ENCODE assay signal across 14 cellular contexts in the genomic region with DNA sequence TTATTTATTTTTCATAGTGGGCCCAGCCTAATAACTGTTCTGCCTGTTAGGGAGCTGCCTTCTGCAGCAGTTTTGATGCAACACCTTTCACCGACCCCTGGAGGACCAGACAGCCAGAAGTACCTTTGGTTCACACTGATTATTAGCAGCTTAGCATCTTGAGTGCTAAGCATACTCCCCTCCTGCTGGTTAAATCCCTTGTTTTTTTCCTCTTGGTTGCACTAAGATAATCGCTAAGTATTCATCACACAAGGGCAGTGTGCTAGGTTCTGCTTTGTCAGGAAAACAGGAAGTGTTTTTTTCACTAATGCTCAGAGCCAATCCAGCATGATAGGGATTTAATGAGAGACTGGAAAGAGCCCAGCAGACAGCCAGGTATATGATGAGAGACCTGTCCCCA.
A peak's percentile ranks its signal among the peaks of the same experiment; 100 is the strongest.
DNase-seq lines count a peak whose midpoint lies in the region; ATAC-seq, FAIRE-seq and TF ChIP-seq lines count a peak whose summit lies in the region.
"Had no signal": no experiment of that assay in that cellular context is flagged by ENCODE, and none has a peak within 500 bp of the region (broad histone marks: within the 10 kb centered on the region; RNA-seq: fewer than 3 reads in every experiment).

No MANE protein-coding gene starts in this region.

- intact Hi-C loops in CD4-positive, alpha-beta memory T cell (cut with micrococcal nuclease): no loop called here

- no peaks in the 10 kb centered on the region for H3K36me3 ChIP-seq in CD4-positive, alpha-beta memory T cell (ENCODE audit: insufficient read depth, low read length)
- H3K36me3 ChIP-seq: thyroid gland had no signal

- H3K27ac Mint-ChIP-seq in CD4-positive, alpha-beta memory T cell: peak overlapping the region; percentile 90 to 95 (median 94)
- peak overlapping the region; percentile 87 for H3K27ac Mint-ChIP-seq in central memory CD8-positive, alpha-beta T cell (ENCODE audit: low read depth)

- no peak for TF ChIP-seq CTCF in D721Med (IDR thresholded peaks at IDR 0.05; ENCODE audit: insufficient read depth, missing control alignments)

- H3K4me1 Mint-ChIP-seq in CD4-positive, alpha-beta memory T cell: peaks cover 56 to 84% (median 67%) of the 10 kb centered on the region in 4 donors
- H3K4me1 Mint-ChIP-seq in central memory CD8-positive, alpha-beta T cell: peaks cover 48% of the 10 kb centered on the region

- H3K27ac ChIP-seq in CD4-positive, alpha-beta memory T cell (ENCODE audit: low read depth, low read length): peak overlapping the region; percentile 45
- H3K27ac ChIP-seq: KMS-11, thyroid gland had no signal

- CTCF ChIA-PET in CD4-positive, alpha-beta memory T cell (lab: Charles Lee; ENCODE audit: partially characterized antibody): interaction anchor here (1.7 to 4.7 kb wide), 4 partner anchors 11 to 110 kb away, joined by 5 to 27 read pairs (median 14); no protein-coding TSS in a partner anchor

- H3K27me3 Mint-ChIP-seq in CD4-positive, alpha-beta memory T cell: no peaks in the 10 kb centered on the region
- no peaks in the 10 kb centered on the region for H3K27me3 Mint-ChIP-seq in central memory CD8-positive, alpha-beta T cell
- H3K27me3 Mint-ChIP-seq: activated naive CD8-positive, alpha-beta T cell had no signal

- no peak overlapping the region for H3K4me3 ChIP-seq in CD4-positive, alpha-beta memory T cell (ENCODE audit: low read length in 2 of 2)
- H3K4me3 ChIP-seq: lung, thyroid gland had no signal

- peaks cover 0 to 2% of the 10 kb centered on the region in 2 donors for H3K36me3 Mint-ChIP-seq in CD4-positive, alpha-beta memory T cell
- peaks cover 3% of the 10 kb centered on the region for H3K36me3 Mint-ChIP-seq in central memory CD8-positive, alpha-beta T cell (ENCODE audit: insufficient read depth)

- peak; percentile 95 for FAIRE-seq in D721Med (lab: Jason Lieb, UNC)

- peaks cover 0 to 7% (median 0%) of the 10 kb centered on the region in 8 donors for H3K9me3 Mint-ChIP-seq in CD4-positive, alpha-beta memory T cell
- no peaks in the 10 kb centered on the region for H3K9me3 Mint-ChIP-seq in central memory CD8-positive, alpha-beta T cell

- peak overlapping the region in 6 of 8 donors; percentile 31 to 82 (median 68) for H3K4me3 Mint-ChIP-seq in CD4-positive, alpha-beta memory T cell
- peak overlapping the region; percentile 50 for H3K4me3 Mint-ChIP-seq in central memory CD8-positive, alpha-beta T cell

- no peak for DNase-seq in CD4-positive, alpha-beta memory T cell
- DNase-seq in D721Med (ENCODE audit: insufficient read length, low spot score): peak; percentile 62
- DNase-seq in NCI-H748 (lab: John Stamatoyannopoulos, UW; ENCODE audit: unreplicated experiment): peak; percentile 76
- no peak for DNase-seq in central memory CD8-positive, alpha-beta T cell (ENCODE audit: low spot score in 2 of 2)
- no peak for DNase-seq in DMS114 treated with DMSO at 0.1 percent for 48 hours (lab: John Stamatoyannopoulos, UW; ENCODE audit: unreplicated experiment)
- DNase-seq in SKM-1 treated with dmso at 0.1 percent for 144 hours (lab: John Stamatoyannopoulos, UW; ENCODE audit: unreplicated experiment): no peak
- DNase-seq in anterior cingulate cortex (lab: John Stamatoyannopoulos, UW): no peak
- DNase-seq in AG20443 (ENCODE audit: low spot score): no peak
- DNase-seq: thyroid gland had no signal

- no peaks in the 10 kb centered on the region for H3K27me3 ChIP-seq in CD4-positive, alpha-beta memory T cell (ENCODE audit: insufficient read depth, low read length)
- H3K27me3 ChIP-seq: thyroid gland had no signal

- ATAC-seq in central memory CD8-positive, alpha-beta T cell (replicated peaks; ENCODE audit: extremely low read depth, poor library complexity, severe bottlenecking): no peak
- ATAC-seq: esophagus mucosa, SK-N-SH treated with all-trans-retinoic acid at 6 μM for 48 hours had no signal

- POLR2A ChIA-PET in CD4-positive, alpha-beta memory T cell (lab: Charles Lee; ENCODE audit: partially characterized antibody): interaction anchor here (1.1 to 3.9 kb wide), 8 partner anchors 11 to 438 kb away, joined by 3 to 33 read pairs (median 6); no protein-coding TSS in a partner anchor

- H3K4me1 ChIP-seq in CD4-positive, alpha-beta memory T cell (ENCODE audit: insufficient read depth, low read length): peaks cover 87% of the 10 kb centered on the region
- H3K4me1 ChIP-seq: thyroid gland had no signal

- H3K9me3 ChIP-seq in CD4-positive, alpha-beta memory T cell (ENCODE audit: control insufficient read depth in 1 of 2, low read length in 2 of 2): no peaks in the 10 kb centered on the region
- H3K9me3 ChIP-seq: thyroid gland had no signal

Comparison
In these comparisons a context has a peak if more than half of its experiments do, and no peak if none do; other contexts are left out.
1. DNase-seq: peak in D721Med (single experiment) and NCI-H748 (single experiment); none in CD4-positive, alpha-beta memory T cell (0 of 5), central memory CD8-positive, alpha-beta T cell (0 of 2), DMS114 treated with DMSO at 0.1 percent for 48 hours (single experiment), SKM-1 treated with dmso at 0.1 percent for 144 hours (single experiment), anterior cingulate cortex (0 of 58) and AG20443 (single experiment).